ENCODE assay signal across 10 cellular contexts in the genomic region with DNA sequence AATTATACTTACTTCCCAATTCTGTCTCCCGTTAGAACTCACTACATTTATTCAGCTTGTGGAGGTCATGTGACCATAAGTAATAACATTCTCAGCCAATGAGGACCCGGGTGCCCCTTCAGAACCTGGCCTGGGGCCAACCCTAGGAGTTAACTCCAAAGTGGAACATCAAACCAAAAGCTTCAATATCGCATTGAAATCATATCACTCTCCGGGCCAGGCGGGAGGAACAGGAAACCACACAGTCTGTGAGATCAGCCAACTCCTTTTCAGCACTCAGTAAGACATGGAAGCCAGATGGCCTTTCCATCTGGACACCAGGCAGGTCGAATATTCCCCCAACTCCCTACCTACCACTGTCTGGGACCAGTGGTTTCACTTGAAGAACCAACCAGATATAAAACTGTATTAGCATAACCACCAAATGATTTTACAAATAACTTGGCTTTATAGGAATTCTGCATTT. TPM values are rescaled to one million over a fixed set of nuclear protein-coding genes. Genes with fewer than 3 reads are reported as not detected.
DNase-seq lines count a peak whose midpoint lies in the region; ATAC-seq and TF ChIP-seq lines count a peak whose summit lies in the region.
"Had no signal": no experiment of that assay in that cellular context is flagged by ENCODE, and none has a peak within 500 bp of the region (broad histone marks: within the 10 kb centered on the region; RNA-seq: fewer than 3 reads in every experiment).

No MANE protein-coding gene starts in this region.

- H3K36me3 ChIP-seq in osteoblast (ENCODE audit: insufficient read depth, low read length), result peaks cover 7% of the 10 kb centered on the region

- ATAC-seq in GM21723 (IDR thresholded peaks at IDR 0.05; ENCODE audit: unreplicated experiment), result no peak

- peaks cover 74% of the 10 kb centered on the region for H3K4me1 ChIP-seq in osteoblast (ENCODE audit: insufficient read depth, low read length)

- DNase-seq in DMS 273 (lab: John Stamatoyannopoulos, UW; ENCODE audit: unreplicated experiment), result peak; percentile 99
- DNase-seq in NCI-H446 (lab: John Stamatoyannopoulos, UW), result peak; percentile 69 to 93
- no peak for DNase-seq in osteoblast (ENCODE audit: insufficient read length, low spot score, missing footprints)
- no peak for DNase-seq in NCI-H2196 (lab: John Stamatoyannopoulos, UW; ENCODE audit: unreplicated experiment)
- no peak for DNase-seq in activated CD4-positive, alpha-beta memory T cell treated with anti-CD3 and anti-CD28 coated beads, Interleukin-2, amount 10 ng/mL, durations not matched to agents 7 days and 5 days
- no peak for DNase-seq in HEK293T (ENCODE audit: extremely low spot score)

- no peak overlapping the region for H2AFZ ChIP-seq in osteoblast (ENCODE audit: low read length)

- TF ChIP-seq CTCF in osteoblast (IDR thresholded peaks at IDR 0.05; ENCODE audit: extremely low read depth, low read depth, low read length), result no peak

- H3K27ac ChIP-seq in osteoblast (ENCODE audit: low read depth, low read length), result peak overlapping the region; percentile 68
- H3K27ac ChIP-seq: RWPE1 had no signal

- no peaks in the 10 kb centered on the region for H3K9me3 ChIP-seq in osteoblast (ENCODE audit: low read depth, low read length)

- H3K4me1 Mint-ChIP-seq in dendritic cell treated with granulocyte-macrophage colony-stimulating factor and Interleukin-4, amounts not matched to agents 40 ng/mL and 50 ng/mL, for 4 days (ENCODE audit: low read depth), result peaks cover 55% of the 10 kb centered on the region
- peaks cover 58% of the 10 kb centered on the region for H3K4me1 Mint-ChIP-seq in activated CD4-positive, alpha-beta memory T cell treated with anti-CD3 and anti-CD28 coated beads, Interleukin-2, amount 10 ng/mL, durations not matched to agents 7 days and 5 days

- peak overlapping the region; percentile 35 for H3K4me2 ChIP-seq in osteoblast (ENCODE audit: insufficient read depth, low read length)

- H4K20me1 ChIP-seq in osteoblast (ENCODE audit: insufficient read depth, low read length), result peaks cover 7% of the 10 kb centered on the region

- POLR2A ChIA-PET in activated CD4-positive, alpha-beta memory T cell treated with anti-CD3 and anti-CD28 coated beads, Interleukin-2, amount 10 ng/mL, durations not matched to agents 7 days and 5 days (lab: Charles Lee), result no interaction called here
- POLR2A ChIA-PET in HEK293T (lab: Yijun Ruan, JAX), result no interaction called here

- H3K9me3 Mint-ChIP-seq in dendritic cell treated with granulocyte-macrophage colony-stimulating factor and Interleukin-4, amounts not matched to agents 40 ng/mL and 50 ng/mL, for 4 days, result peaks cover 8% of the 10 kb centered on the region
- H3K9me3 Mint-ChIP-seq in activated CD4-positive, alpha-beta memory T cell treated with anti-CD3 and anti-CD28 coated beads, Interleukin-2, amount 10 ng/mL, durations not matched to agents 7 days and 5 days, result no peaks in the 10 kb centered on the region
- H3K9me3 Mint-ChIP-seq: activated naive CD4-positive, alpha-beta T cell treated with anti-CD3 and anti-CD28 coated beads, Interleukin-2, amount 50 U/mL, for 24 hours had no signal

- no peaks in the 10 kb centered on the region for H3K27me3 ChIP-seq in osteoblast (ENCODE audit: insufficient read depth, low read length)

- peak overlapping the region; percentile 38 for H3K4me3 ChIP-seq in osteoblast (ENCODE audit: insufficient read depth, low read length)

- H3K27me3 Mint-ChIP-seq in dendritic cell treated with granulocyte-macrophage colony-stimulating factor and Interleukin-4, amounts not matched to agents 40 ng/mL and 50 ng/mL, for 4 days, result no peaks in the 10 kb centered on the region
- no peaks in the 10 kb centered on the region for H3K27me3 Mint-ChIP-seq in activated CD4-positive, alpha-beta memory T cell treated with anti-CD3 and anti-CD28 coated beads, Interleukin-2, amount 10 ng/mL, durations not matched to agents 7 days and 5 days
- H3K27me3 Mint-ChIP-seq: activated naive CD4-positive, alpha-beta T cell treated with anti-CD3 and anti-CD28 coated beads, Interleukin-2, amount 50 U/mL, for 24 hours had no signal

- H3K36me3 Mint-ChIP-seq in dendritic cell treated with granulocyte-macrophage colony-stimulating factor and Interleukin-4, amounts not matched to agents 40 ng/mL and 50 ng/mL, for 4 days (ENCODE audit: low read depth), result peaks cover 10% of the 10 kb centered on the region
- peaks cover 35% of the 10 kb centered on the region for H3K36me3 Mint-ChIP-seq in activated CD4-positive, alpha-beta memory T cell treated with anti-CD3 and anti-CD28 coated beads, Interleukin-2, amount 10 ng/mL, durations not matched to agents 7 days and 5 days (ENCODE audit: low read depth)
- H3K36me3 Mint-ChIP-seq: activated naive CD4-positive, alpha-beta T cell treated with anti-CD3 and anti-CD28 coated beads, Interleukin-2, amount 50 U/mL, for 24 hours had no signal

- peaks cover 94% of the 10 kb centered on the region for H3K79me2 ChIP-seq in osteoblast (ENCODE audit: insufficient read depth, low read length)

- intact Hi-C loops in dendritic cell treated with granulocyte-macrophage colony-stimulating factor and Interleukin-4, amounts not matched to agents 40 ng/mL and 50 ng/mL, for 4 days (cut with micrococcal nuclease), result no loop called here

- CTCF ChIA-PET in activated CD4-positive, alpha-beta memory T cell treated with anti-CD3 and anti-CD28 coated beads, Interleukin-2, amount 10 ng/mL, durations not matched to agents 7 days and 5 days (lab: Charles Lee), result interaction anchor here (2.7 to 4.6 kb wide), 2 partner anchors 12 to 94 kb away, joined by 16 to 20 read pairs; no protein-coding TSS in a partner anchor
- CTCF ChIA-PET in HEK293T (lab: Yijun Ruan, JAX), result no interaction called here

- peak overlapping the region; percentile 60 for H3K27ac Mint-ChIP-seq in dendritic cell treated with granulocyte-macrophage colony-stimulating factor and Interleukin-4, amounts not matched to agents 40 ng/mL and 50 ng/mL, for 4 days
- H3K27ac Mint-ChIP-seq in activated CD4-positive, alpha-beta memory T cell treated with anti-CD3 and anti-CD28 coated beads, Interleukin-2, amount 10 ng/mL, durations not matched to agents 7 days and 5 days, result no peak overlapping the region
- H3K27ac Mint-ChIP-seq: activated naive CD4-positive, alpha-beta T cell treated with anti-CD3 and anti-CD28 coated beads, Interleukin-2, amount 50 U/mL, for 24 hours had no signal

- peak overlapping the region; percentile 53 for H3K4me3 Mint-ChIP-seq in dendritic cell treated with granulocyte-macrophage colony-stimulating factor and Interleukin-4, amounts not matched to agents 40 ng/mL and 50 ng/mL, for 4 days
- H3K4me3 Mint-ChIP-seq in activated CD4-positive, alpha-beta memory T cell treated with anti-CD3 and anti-CD28 coated beads, Interleukin-2, amount 10 ng/mL, durations not matched to agents 7 days and 5 days, result no peak overlapping the region
- H3K4me3 Mint-ChIP-seq: activated naive CD4-positive, alpha-beta T cell treated with anti-CD3 and anti-CD28 coated beads, Interleukin-2, amount 50 U/mL, for 24 hours had no signal

TF ChIP-seq in HEK293T, 16 proteins besides CTCF, POLR2A, EP300 and RAD21:
- no peak for TF ChIP-seq SUZ12 (IDR thresholded peaks at IDR 0.05)
- no peak for TF ChIP-seq NFRKB (IDR thresholded peaks at IDR 0.05)
- TF ChIP-seq FOXM1 (IDR thresholded peaks at IDR 0.05; ENCODE audit: borderline replicate concordance), result no peak
- no peak for TF ChIP-seq ARNT (IDR thresholded peaks at IDR 0.05)
- no peak for TF ChIP-seq LEF1 (IDR thresholded peaks at IDR 0.05; ENCODE audit: borderline replicate concordance)
- TF ChIP-seq ZNF384 (IDR thresholded peaks at IDR 0.05), result no peak
- TF ChIP-seq FOXK2 (IDR thresholded peaks at IDR 0.05), result no peak
- TF ChIP-seq HDGF (IDR thresholded peaks at IDR 0.05; ENCODE audit: borderline replicate concordance), result no peak
- TF ChIP-seq ELF4 (IDR thresholded peaks at IDR 0.05), result no peak
- TF ChIP-seq, protein P1, sequence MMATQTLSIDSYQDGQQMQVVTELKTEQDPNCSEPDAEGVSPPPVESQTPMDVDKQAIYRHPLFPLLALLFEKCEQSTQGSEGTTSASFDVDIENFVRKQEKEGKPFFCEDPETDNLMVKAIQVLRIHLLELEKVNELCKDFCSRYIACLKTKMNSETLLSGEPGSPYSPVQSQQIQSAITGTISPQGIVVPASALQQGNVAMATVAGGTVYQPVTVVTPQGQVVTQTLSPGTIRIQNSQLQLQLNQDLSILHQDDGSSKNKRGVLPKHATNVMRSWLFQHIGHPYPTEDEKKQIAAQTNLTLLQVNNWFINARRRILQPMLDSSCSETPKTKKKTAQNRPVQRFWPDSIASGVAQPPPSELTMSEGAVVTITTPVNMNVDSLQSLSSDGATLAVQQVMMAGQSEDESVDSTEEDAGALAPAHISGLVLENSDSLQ (IDR thresholded peaks at IDR 0.05), result no peak
- TF ChIP-seq BHLHE40 (IDR thresholded peaks at IDR 0.05; ENCODE audit: borderline replicate concordance), result no peak
- TF ChIP-seq CTBP1 (IDR thresholded peaks at IDR 0.05; ENCODE audit: borderline replicate concordance), result no peak
- TF ChIP-seq FOXA1 (IDR thresholded peaks at IDR 0.05), result no peak
- TF ChIP-seq SP1 (IDR thresholded peaks at IDR 0.05), result no peak
- no peak for TF ChIP-seq TARDBP (IDR thresholded peaks at IDR 0.05)
- TF ChIP-seq L3MBTL2 (conservative IDR thresholded peaks at IDR 0.05), result no peak

RNA-seq across cellular contexts. Expression of gene CREB3L2, which starts 5.5 kb away (rescaled TPM):
- 26.5 and 28.6 TPM in 2 replicates for total RNA-seq in osteoblast
- total RNA-seq in activated CD4-positive, alpha-beta memory T cell treated with anti-CD3 and anti-CD28 coated beads, Interleukin-2, amount 10 ng/mL, durations not matched to agents 7 days and 5 days, result 10 to 100 TPM; 42.2 to 44.7 TPM

Comparison
In these comparisons a context has a peak if more than half of its experiments do, and no peak if none do; other contexts are left out.
1. DNase-seq: peak in DMS 273 (single experiment) and NCI-H446 (2 of 2); none in osteoblast (single experiment), NCI-H2196 (single experiment), activated CD4-positive, alpha-beta memory T cell treated with anti-CD3 and anti-CD28 coated beads, Interleukin-2, amount 10 ng/mL, durations not matched to agents 7 days and 5 days (single experiment) and HEK293T (single experiment).